In the genomic region with DNA sequence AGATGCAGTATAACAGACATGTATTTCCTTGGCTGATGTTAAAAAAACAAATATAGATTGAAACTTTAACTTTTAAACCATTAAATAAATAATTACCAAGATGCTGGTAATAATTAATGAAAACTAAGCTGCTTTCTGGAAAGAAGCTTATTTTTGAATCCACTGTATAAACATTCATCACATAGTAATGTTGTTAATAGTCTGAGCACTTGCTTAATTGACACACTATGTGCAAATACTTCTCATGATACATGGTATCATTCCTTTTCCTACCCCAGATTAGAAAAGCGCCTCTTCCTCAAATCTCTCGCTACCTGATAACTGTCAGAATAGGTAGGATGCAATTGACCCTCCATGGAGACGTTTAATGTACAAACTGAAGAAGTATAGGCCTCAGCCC, we compare ENCODE assay signal across 17 cellular contexts. TPM values are rescaled to one million over a fixed set of nuclear protein-coding genes. Genes with fewer than 3 reads are reported as not detected.
DNase-seq lines count a peak whose midpoint lies in the region; ATAC-seq, FAIRE-seq and TF ChIP-seq lines count a peak whose summit lies in the region.
"Had no signal": no experiment of that assay in that cellular context is flagged by ENCODE, and none has a peak within 500 bp of the region (broad histone marks: within the 10 kb centered on the region; RNA-seq: fewer than 3 reads in every experiment).

No MANE protein-coding gene starts in this region.

- ATAC-seq in SK-N-SH treated with all-trans-retinoic acid at 6 μM for 48 hours (no peak), GM21423 (IDR thresholded peaks at IDR 0.05; ENCODE audit: unreplicated experiment) (no peak), HG03342 (IDR thresholded peaks at IDR 0.05; ENCODE audit: unreplicated experiment) (no peak), GM21528 (IDR thresholded peaks at IDR 0.05; ENCODE audit: low FRiP score, unreplicated experiment) (no peak)
- ATAC-seq: HCT116 had no signal

- H2AFZ ChIP-seq in SK-N-SH (ENCODE audit: low read depth): 0 out of 2 replicates have a peak overlapping the region, but pooled peaks have one; percentile 4
- H2AFZ ChIP-seq: GM23248 had no signal

- H3K27ac ChIP-seq in SK-N-SH (ENCODE audit: low read depth in 2 of 2, low read length in 1 of 2): no peak overlapping the region
- H3K27ac ChIP-seq: 22Rv1, GM23248 had no signal

- no peak overlapping the region for H3K4me2 ChIP-seq in SK-N-SH

- DNase-seq in SK-N-SH (no peak), RCC 7860 (ENCODE audit: low spot score) (no peak), kidney tubule cell (ENCODE audit: low spot score) (peak; percentile 51)
- DNase-seq: C1 segment of cervical spinal cord; CD4-positive, alpha-beta T cell; DMS53; GF-D8; GM23248; KG1 had no signal

- no peak for TF ChIP-seq EP300 in SK-N-SH (IDR thresholded peaks at IDR 0.05; ENCODE audit: borderline replicate concordance in 1 of 2, low read depth in 1 of 2, low read length in 1 of 2)

- H3K79me2 ChIP-seq in SK-N-SH (ENCODE audit: insufficient read depth): no peaks in the 10 kb centered on the region

- H3K4me3 ChIP-seq in SK-N-SH (ENCODE audit: low read depth in 2 of 2, low read length in 1 of 2): no peak overlapping the region
- H3K4me3 ChIP-seq: GM23248 had no signal

- H3K9ac ChIP-seq in SK-N-SH: no peak overlapping the region
- H3K9ac ChIP-seq: GM23248 had no signal

- no peaks in the 10 kb centered on the region for H3K36me3 ChIP-seq in SK-N-SH (replicated peaks in 1 of 2; ENCODE audit: control insufficient read depth in 1 of 2, insufficient read depth in 2 of 2, low read length in 1 of 2)

- H3F3A ChIP-seq in SK-N-SH (replicated peaks; ENCODE audit: insufficient read depth): no peaks in the 10 kb centered on the region

- CTCF ChIA-PET in SK-N-SH (lab: Yijun Ruan, JAX): interaction anchor here (0.9 to 1.6 kb wide), 6 partner anchors 9 to 693 kb away, joined by 3 to 5 read pairs (median 4); no protein-coding TSS in a partner anchor

- TF ChIP-seq RAD21 in SK-N-SH (IDR thresholded peaks at IDR 0.05; ENCODE audit: low read length): no peak

- TF ChIP-seq CTCF in SK-N-SH (IDR thresholded peaks at IDR 0.05): no peak

- H3K27me3 ChIP-seq in SK-N-SH (ENCODE audit: insufficient read depth): no peaks in the 10 kb centered on the region

- POLR2A ChIA-PET in SK-N-SH (lab: Yijun Ruan, JAX): no interaction called here

- FAIRE-seq in RCC 7860 (lab: Jason Lieb, UNC): peak; percentile 54
- FAIRE-seq: H54 had no signal

- no peaks in the 10 kb centered on the region for H3K9me3 ChIP-seq in SK-N-SH

- H4K20me1 ChIP-seq in SK-N-SH (ENCODE audit: insufficient read depth): no peaks in the 10 kb centered on the region

- 82% methylated on average over 3 of the region's 3 CpGs for WGBS in SK-N-SH (ENCODE audit: low lambda C conversion rate)

- H3K4me1 ChIP-seq in SK-N-SH (ENCODE audit: control insufficient read depth in 1 of 2, insufficient read depth in 2 of 2, low read depth in 1 of 2, low read length in 1 of 2): peaks cover 7 to 15% of the 10 kb centered on the region in 2 experiments; a peak in 2 of 4 replicates

- no peaks in the 10 kb centered on the region for H3K9me2 ChIP-seq in SK-N-SH

TF ChIP-seq in SK-N-SH, 30 proteins besides CTCF, POLR2A, EP300 and RAD21 (continues in another document):
- TF ChIP-seq, protein P1, sequence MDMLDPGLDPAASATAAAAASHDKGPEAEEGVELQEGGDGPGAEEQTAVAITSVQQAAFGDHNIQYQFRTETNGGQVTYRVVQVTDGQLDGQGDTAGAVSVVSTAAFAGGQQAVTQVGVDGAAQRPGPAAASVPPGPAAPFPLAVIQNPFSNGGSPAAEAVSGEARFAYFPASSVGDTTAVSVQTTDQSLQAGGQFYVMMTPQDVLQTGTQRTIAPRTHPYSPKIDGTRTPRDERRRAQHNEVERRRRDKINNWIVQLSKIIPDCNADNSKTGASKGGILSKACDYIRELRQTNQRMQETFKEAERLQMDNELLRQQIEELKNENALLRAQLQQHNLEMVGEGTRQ (IDR thresholded peaks at IDR 0.05; ENCODE audit: borderline replicate concordance, low read depth, low read length): no peak
- TF ChIP-seq EZH2phosphoT487 (IDR thresholded peaks at IDR 0.05; ENCODE audit: borderline replicate concordance, low read depth) (no peak), RCOR1 (IDR thresholded peaks at IDR 0.05; ENCODE audit: low read length) (no peak), JUND (IDR thresholded peaks at IDR 0.05) (no peak), POLR2AphosphoS5 (IDR thresholded peaks at IDR 0.05; ENCODE audit: low read depth, low read length) (no peak)
- TF ChIP-seq, protein P2, sequence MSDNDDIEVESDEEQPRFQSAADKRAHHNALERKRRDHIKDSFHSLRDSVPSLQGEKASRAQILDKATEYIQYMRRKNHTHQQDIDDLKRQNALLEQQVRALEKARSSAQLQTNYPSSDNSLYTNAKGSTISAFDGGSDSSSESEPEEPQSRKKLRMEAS (IDR thresholded peaks at IDR 0.05; ENCODE audit: low read depth): no peak

TF ChIP-seq in SK-N-SH treated with all-trans-retinoic acid at 6 μM for 48 hours, 23 proteins besides CTCF, POLR2A, EP300 and RAD21 (continues in another document):
- TF ChIP-seq GLIS3 (CRISPR knock-in tag; IDR thresholded peaks at IDR 0.05): no peak
- TF ChIP-seq TOX (CRISPR knock-in tag; IDR thresholded peaks at IDR 0.05; ENCODE audit: borderline replicate concordance): no peak
- TF ChIP-seq CSRNP3 (CRISPR knock-in tag; IDR thresholded peaks at IDR 0.05): no peak
- no peak for TF ChIP-seq ZC3H10 (CRISPR knock-in tag; IDR thresholded peaks at IDR 0.05)
- TF ChIP-seq ZNF70 (CRISPR knock-in tag; IDR thresholded peaks at IDR 0.05): no peak
- no peak for TF ChIP-seq BACH2 (CRISPR knock-in tag; IDR thresholded peaks at IDR 0.05; ENCODE audit: borderline replicate concordance)
- no peak for TF ChIP-seq ZFP3 (CRISPR knock-in tag; IDR thresholded peaks at IDR 0.05)
- TF ChIP-seq POU6F1 (CRISPR knock-in tag; IDR thresholded peaks at IDR 0.05; ENCODE audit: borderline replicate concordance, low read depth): no peak
- no peak for TF ChIP-seq ESRRG (CRISPR knock-in tag; IDR thresholded peaks at IDR 0.05)
- no peak for TF ChIP-seq RARB (CRISPR knock-in tag; IDR thresholded peaks at IDR 0.05)
- TF ChIP-seq, protein P3, sequence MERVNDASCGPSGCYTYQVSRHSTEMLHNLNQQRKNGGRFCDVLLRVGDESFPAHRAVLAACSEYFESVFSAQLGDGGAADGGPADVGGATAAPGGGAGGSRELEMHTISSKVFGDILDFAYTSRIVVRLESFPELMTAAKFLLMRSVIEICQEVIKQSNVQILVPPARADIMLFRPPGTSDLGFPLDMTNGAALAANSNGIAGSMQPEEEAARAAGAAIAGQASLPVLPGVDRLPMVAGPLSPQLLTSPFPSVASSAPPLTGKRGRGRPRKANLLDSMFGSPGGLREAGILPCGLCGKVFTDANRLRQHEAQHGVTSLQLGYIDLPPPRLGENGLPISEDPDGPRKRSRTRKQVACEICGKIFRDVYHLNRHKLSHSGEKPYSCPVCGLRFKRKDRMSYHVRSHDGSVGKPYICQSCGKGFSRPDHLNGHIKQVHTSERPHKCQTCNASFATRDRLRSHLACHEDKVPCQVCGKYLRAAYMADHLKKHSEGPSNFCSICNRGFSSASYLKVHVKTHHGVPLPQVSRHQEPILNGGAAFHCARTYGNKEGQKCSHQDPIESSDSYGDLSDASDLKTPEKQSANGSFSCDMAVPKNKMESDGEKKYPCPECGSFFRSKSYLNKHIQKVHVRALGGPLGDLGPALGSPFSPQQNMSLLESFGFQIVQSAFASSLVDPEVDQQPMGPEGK (CRISPR knock-in tag; IDR thresholded peaks at IDR 0.05; ENCODE audit: borderline replicate concordance): no peak
- TF ChIP-seq TCF4 (CRISPR knock-in tag; IDR thresholded peaks at IDR 0.05; ENCODE audit: borderline replicate concordance): no peak
- TF ChIP-seq ZNF565 (CRISPR knock-in tag; conservative IDR thresholded peaks at IDR 0.05; ENCODE audit: low read depth): no peak

RNA-seq across cellular contexts. Expression of gene COL28A1, which starts 15.0 kb away (rescaled TPM):
- 0.08 TPM in 1 of 2 replicates, not detected in the other for polyA plus RNA-seq in SK-N-SH (2012; rRNA removed)
- polyA plus RNA-seq in SK-N-SH (2012; cell fraction: cytosol; rRNA removed): 0.03 and 0.10 TPM in 2 replicates
- polyA plus RNA-seq in SK-N-SH (2012; cell fraction: nucleus; rRNA removed): 0.21 and 0.23 TPM in 2 replicates
- polyA plus RNA-seq: GM23248, IgD-negative memory B cell had no signal

RNA-seq across cellular contexts. Expression of gene MIOS, which starts 16.0 kb away (rescaled TPM):
- 16.4 and 21.9 TPM in 2 replicates for polyA plus RNA-seq in SK-N-SH (2012; rRNA removed)
- 22.1 and 23.9 TPM in 2 replicates for polyA plus RNA-seq in SK-N-SH (2012; cell fraction: cytosol; rRNA removed)
- 21.1 and 31.7 TPM in 2 replicates for polyA plus RNA-seq in SK-N-SH (2012; cell fraction: nucleus; rRNA removed)
